Comparison of ENCODE assay signal across 1 cellular context in the genomic region with DNA sequence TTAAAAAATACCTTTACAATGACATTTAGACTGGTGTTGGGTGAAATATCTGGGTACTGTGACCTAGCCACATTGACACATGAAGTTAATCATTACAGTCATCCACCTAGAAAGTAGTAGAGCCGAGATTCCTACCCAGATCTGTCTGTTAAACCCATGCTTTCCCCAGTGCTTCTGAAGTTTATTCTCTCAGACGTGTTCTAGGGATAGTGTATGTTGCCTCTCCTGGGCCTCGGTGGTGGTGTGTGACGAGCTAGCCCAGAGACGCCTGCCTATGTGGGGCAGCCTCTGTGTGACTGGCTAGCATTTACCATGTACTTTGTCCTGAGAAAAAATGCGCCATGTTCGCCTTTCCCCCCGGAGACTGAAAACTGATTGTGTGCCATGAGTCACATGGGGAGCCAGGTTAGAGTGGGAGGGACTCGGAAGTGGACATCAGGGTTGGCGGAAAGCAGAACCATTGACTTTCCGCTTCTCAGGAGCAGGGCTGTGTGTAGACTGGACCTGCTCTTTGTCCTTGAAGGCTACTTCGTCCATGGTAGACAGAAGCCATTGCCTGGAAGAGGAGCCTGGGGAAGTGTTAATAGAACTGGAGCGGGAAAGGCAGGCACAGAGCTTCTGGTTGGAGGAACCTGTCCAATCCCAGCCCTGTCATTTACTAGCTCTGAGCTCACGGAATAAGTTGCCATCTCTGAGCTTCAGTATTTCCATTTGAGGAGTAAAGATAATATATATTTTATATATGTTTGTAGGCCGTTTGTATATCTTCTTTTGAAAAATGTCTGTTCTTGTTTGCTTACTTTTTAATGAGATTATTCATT.
TF ChIP-seq lines count a peak whose summit lies in the region.

No MANE protein-coding gene starts in this region.

TF ChIP-seq in HepG2, 621 proteins besides CTCF, POLR2A, EP300 and RAD21 (continued from another document and continues in another):
- TF ChIP-seq, protein P1, sequence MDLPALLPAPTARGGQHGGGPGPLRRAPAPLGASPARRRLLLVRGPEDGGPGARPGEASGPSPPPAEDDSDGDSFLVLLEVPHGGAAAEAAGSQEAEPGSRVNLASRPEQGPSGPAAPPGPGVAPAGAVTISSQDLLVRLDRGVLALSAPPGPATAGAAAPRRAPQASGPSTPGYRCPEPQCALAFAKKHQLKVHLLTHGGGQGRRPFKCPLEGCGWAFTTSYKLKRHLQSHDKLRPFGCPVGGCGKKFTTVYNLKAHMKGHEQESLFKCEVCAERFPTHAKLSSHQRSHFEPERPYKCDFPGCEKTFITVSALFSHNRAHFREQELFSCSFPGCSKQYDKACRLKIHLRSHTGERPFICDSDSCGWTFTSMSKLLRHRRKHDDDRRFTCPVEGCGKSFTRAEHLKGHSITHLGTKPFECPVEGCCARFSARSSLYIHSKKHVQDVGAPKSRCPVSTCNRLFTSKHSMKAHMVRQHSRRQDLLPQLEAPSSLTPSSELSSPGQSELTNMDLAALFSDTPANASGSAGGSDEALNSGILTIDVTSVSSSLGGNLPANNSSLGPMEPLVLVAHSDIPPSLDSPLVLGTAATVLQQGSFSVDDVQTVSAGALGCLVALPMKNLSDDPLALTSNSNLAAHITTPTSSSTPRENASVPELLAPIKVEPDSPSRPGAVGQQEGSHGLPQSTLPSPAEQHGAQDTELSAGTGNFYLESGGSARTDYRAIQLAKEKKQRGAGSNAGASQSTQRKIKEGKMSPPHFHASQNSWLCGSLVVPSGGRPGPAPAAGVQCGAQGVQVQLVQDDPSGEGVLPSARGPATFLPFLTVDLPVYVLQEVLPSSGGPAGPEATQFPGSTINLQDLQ (CRISPR knock-in tag; IDR thresholded peaks at IDR 0.05) = no peak; the same call in 1 of the 2 replicates
- TF ChIP-seq ZSCAN22 (CRISPR knock-in tag; IDR thresholded peaks at IDR 0.05) (peak; percentile 47), HDAC2 (CRISPR knock-in tag; IDR thresholded peaks at IDR 0.05) (peak; percentile 69), ZHX1 (CRISPR knock-in tag; IDR thresholded peaks at IDR 0.05; ENCODE audit: low read depth) (peak; percentile 86; the same call in 1 of the 2 replicates), CHCHD3 (CRISPR knock-in tag; IDR thresholded peaks at IDR 0.05) (no peak), SATB2 (CRISPR knock-in tag; IDR thresholded peaks at IDR 0.05) (peak; percentile 34; the same call in 1 of the 2 replicates), MAZ (IDR thresholded peaks at IDR 0.05; ENCODE audit: borderline replicate concordance, low read depth, low read length) (peak; percentile 81; the same call in 1 of the 2 replicates), MAZ (CRISPR knock-in tag; IDR thresholded peaks at IDR 0.05; ENCODE audit: low read depth) (peak; percentile 76), CBX5 (CRISPR knock-in tag; IDR thresholded peaks at IDR 0.05; ENCODE audit: borderline replicate concordance) (peak; percentile 88), SRF (IDR thresholded peaks at IDR 0.05; ENCODE audit: low read depth, low read length) (no peak), PITX1 (CRISPR knock-in tag; IDR thresholded peaks at IDR 0.05) (no peak; the same call in 1 of the 2 replicates), ZFP36L1 (CRISPR knock-in tag; IDR thresholded peaks at IDR 0.05) (0 out of 2 replicates have a peak, but pooled peaks have one; percentile 77), ZNF788 (CRISPR knock-in tag; IDR thresholded peaks at IDR 0.05; ENCODE audit: borderline replicate concordance) (peak; percentile 84; the same call in 1 of the 2 replicates), SMYD3 (CRISPR knock-in tag; IDR thresholded peaks at IDR 0.05) (peak; percentile 95), ZNF414 (CRISPR knock-in tag; IDR thresholded peaks at IDR 0.05) (no peak), HNRNPH1 (optimal IDR thresholded peaks at IDR 0.05; ENCODE audit: low read depth, low read length) (peak; percentile 82), ZNF768 (CRISPR knock-in tag; IDR thresholded peaks at IDR 0.05) (peak; percentile 66; the same call in 1 of the 2 replicates), ZFP82 (CRISPR knock-in tag; IDR thresholded peaks at IDR 0.05; ENCODE audit: borderline replicate concordance) (peak; percentile 18; the same call in 1 of the 2 replicates), SKI (IDR thresholded peaks at IDR 0.05; ENCODE audit: partially characterized antibody) (peak; percentile 75), ELF4 (CRISPR knock-in tag; IDR thresholded peaks at IDR 0.05; ENCODE audit: borderline replicate concordance) (peak; percentile 89; the same call in 1 of the 2 replicates), CSRNP1 (CRISPR knock-in tag; IDR thresholded peaks at IDR 0.05) (no peak; the same call in 1 of the 2 replicates), ZNF672 (CRISPR knock-in tag; IDR thresholded peaks at IDR 0.05) (no peak)
- TF ChIP-seq, protein P2, sequence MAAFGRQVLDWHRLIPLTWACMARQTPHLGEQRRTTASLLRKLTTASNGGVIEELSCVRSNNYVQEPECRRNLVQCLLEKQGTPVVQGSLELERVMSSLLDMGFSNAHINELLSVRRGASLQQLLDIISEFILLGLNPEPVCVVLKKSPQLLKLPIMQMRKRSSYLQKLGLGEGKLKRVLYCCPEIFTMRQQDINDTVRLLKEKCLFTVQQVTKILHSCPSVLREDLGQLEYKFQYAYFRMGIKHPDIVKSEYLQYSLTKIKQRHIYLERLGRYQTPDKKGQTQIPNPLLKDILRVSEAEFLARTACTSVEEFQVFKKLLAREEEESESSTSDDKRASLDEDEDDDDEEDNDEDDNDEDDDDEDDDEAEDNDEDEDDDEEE (CRISPR knock-in tag; IDR thresholded peaks at IDR 0.05) = peak; percentile 76; the same call in 1 of the 2 replicates
- TF ChIP-seq, protein P3, sequence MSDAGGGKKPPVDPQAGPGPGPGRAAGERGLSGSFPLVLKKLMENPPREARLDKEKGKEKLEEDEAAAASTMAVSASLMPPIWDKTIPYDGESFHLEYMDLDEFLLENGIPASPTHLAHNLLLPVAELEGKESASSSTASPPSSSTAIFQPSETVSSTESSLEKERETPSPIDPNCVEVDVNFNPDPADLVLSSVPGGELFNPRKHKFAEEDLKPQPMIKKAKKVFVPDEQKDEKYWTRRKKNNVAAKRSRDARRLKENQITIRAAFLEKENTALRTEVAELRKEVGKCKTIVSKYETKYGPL (CRISPR knock-in tag; IDR thresholded peaks at IDR 0.05) = peak; percentile 64
- TF ChIP-seq, protein P4, sequence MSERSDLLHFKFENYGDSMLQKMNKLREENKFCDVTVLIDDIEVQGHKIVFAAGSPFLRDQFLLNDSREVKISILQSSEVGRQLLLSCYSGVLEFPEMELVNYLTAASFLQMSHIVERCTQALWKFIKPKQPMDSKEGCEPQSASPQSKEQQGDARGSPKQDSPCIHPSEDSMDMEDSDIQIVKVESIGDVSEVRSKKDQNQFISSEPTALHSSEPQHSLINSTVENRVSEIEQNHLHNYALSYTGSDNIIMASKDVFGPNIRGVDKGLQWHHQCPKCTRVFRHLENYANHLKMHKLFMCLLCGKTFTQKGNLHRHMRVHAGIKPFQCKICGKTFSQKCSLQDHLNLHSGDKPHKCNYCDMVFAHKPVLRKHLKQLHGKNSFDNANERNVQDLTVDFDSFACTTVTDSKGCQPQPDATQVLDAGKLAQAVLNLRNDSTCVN (CRISPR knock-in tag; IDR thresholded peaks at IDR 0.05; ENCODE audit: borderline replicate concordance) = 0 out of 2 replicates have a peak, but pooled peaks have one; percentile 82
- TF ChIP-seq, protein P5, sequence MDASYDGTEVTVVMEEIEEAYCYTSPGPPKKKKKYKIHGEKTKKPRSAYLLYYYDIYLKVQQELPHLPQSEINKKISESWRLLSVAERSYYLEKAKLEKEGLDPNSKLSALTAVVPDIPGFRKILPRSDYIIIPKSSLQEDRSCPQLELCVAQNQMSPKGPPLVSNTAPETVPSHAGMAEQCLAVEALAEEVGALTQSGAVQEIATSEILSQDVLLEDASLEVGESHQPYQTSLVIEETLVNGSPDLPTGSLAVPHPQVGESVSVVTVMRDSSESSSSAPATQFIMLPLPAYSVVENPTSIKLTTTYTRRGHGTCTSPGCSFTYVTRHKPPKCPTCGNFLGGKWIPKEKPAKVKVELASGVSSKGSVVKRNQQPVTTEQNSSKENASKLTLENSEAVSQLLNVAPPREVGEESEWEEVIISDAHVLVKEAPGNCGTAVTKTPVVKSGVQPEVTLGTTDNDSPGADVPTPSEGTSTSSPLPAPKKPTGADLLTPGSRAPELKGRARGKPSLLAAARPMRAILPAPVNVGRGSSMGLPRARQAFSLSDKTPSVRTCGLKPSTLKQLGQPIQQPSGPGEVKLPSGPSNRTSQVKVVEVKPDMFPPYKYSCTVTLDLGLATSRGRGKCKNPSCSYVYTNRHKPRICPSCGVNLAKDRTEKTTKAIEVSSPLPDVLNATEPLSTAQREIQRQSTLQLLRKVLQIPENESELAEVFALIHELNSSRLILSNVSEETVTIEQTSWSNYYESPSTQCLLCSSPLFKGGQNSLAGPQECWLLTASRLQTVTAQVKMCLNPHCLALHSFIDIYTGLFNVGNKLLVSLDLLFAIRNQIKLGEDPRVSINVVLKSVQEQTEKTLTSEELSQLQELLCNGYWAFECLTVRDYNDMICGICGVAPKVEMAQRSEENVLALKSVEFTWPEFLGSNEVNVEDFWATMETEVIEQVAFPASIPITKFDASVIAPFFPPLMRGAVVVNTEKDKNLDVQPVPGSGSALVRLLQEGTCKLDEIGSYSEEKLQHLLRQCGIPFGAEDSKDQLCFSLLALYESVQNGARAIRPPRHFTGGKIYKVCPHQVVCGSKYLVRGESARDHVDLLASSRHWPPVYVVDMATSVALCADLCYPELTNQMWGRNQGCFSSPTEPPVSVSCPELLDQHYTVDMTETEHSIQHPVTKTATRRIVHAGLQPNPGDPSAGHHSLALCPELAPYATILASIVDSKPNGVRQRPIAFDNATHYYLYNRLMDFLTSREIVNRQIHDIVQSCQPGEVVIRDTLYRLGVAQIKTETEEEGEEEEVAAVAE (CRISPR knock-in tag; IDR thresholded peaks at IDR 0.05; ENCODE audit: borderline replicate concordance) = peak; percentile 87
- TF ChIP-seq, protein P6, sequence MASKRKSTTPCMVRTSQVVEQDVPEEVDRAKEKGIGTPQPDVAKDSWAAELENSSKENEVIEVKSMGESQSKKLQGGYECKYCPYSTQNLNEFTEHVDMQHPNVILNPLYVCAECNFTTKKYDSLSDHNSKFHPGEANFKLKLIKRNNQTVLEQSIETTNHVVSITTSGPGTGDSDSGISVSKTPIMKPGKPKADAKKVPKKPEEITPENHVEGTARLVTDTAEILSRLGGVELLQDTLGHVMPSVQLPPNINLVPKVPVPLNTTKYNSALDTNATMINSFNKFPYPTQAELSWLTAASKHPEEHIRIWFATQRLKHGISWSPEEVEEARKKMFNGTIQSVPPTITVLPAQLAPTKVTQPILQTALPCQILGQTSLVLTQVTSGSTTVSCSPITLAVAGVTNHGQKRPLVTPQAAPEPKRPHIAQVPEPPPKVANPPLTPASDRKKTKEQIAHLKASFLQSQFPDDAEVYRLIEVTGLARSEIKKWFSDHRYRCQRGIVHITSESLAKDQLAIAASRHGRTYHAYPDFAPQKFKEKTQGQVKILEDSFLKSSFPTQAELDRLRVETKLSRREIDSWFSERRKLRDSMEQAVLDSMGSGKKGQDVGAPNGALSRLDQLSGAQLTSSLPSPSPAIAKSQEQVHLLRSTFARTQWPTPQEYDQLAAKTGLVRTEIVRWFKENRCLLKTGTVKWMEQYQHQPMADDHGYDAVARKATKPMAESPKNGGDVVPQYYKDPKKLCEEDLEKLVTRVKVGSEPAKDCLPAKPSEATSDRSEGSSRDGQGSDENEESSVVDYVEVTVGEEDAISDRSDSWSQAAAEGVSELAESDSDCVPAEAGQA (IDR thresholded peaks at IDR 0.05; ENCODE audit: low read depth) = peak; percentile 78
- TF ChIP-seq, protein P6 (CRISPR knock-in tag; IDR thresholded peaks at IDR 0.05; ENCODE audit: borderline replicate concordance) = no peak
